In the genomic region with DNA sequence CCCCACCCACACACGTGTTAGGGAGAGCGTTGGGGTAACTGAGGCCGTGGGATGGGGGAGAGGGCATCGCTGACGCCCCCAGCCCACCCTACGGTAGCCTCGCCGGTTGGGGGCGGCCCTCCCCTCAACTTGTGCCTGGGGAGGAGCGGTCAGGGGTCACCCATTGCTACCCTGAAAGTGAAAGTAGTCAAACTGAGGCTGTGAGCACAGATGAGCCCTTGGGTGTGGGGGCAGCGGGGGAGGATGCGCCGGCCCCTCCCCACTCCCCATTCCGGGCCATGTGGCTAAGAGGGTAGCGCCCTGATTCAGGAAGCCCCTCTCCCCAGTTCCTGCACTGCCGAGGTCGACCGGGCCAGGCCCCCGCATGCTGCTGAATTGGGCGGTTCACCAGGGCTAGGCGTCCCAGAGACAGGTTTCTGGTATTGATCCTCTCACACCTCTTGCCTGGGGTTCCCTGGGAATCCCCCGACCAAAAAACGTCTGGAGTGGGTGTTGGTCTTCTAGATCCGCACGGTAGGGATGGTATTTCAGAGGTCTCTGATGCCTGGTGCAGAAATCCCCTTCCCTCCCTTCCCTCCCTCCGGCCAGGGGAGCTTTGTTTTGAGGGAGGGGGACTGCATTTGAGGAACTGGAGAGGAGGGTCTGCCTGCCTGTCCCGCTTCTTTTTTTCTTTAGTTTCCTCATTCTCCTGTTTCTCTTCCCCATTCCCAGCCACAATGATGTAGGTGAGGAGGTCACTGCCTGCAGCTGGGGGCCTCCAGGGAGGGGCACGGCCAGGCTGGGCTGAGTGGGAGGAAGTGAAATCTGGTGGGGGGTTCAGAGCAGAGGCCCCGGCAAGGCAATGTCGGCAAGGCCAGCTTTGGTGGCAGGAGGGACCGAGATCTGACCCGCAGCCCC, we compare ENCODE assay signal across 1 cellular context.
A peak's percentile ranks its signal among the peaks of the same experiment; 100 is the strongest.
TF ChIP-seq lines count a peak whose summit lies in the region.

No MANE protein-coding gene starts in this region.

TF ChIP-seq in HepG2, 621 proteins besides CTCF, POLR2A, EP300 and RAD21 (continued from another document):
- TF ChIP-seq ZNF430 (CRISPR knock-in tag; IDR thresholded peaks at IDR 0.05) (0 out of 2 replicates have a peak, but pooled peaks have one; percentile 53), NFKB2 (CRISPR knock-in tag; IDR thresholded peaks at IDR 0.05; ENCODE audit: borderline replicate concordance) (0 out of 2 replicates have a peak, but pooled peaks have one; percentile 39), ZNF550 (CRISPR knock-in tag; IDR thresholded peaks at IDR 0.05; ENCODE audit: borderline replicate concordance) (no peak), ZNF451 (CRISPR knock-in tag; IDR thresholded peaks at IDR 0.05) (no peak), ZNF644 (CRISPR knock-in tag; IDR thresholded peaks at IDR 0.05; ENCODE audit: low read depth) (no peak), ARNT (IDR thresholded peaks at IDR 0.05) (no peak), PRMT3 (CRISPR knock-in tag; IDR thresholded peaks at IDR 0.05; ENCODE audit: borderline replicate concordance, low read depth) (no peak)
- TF ChIP-seq, protein P1, sequence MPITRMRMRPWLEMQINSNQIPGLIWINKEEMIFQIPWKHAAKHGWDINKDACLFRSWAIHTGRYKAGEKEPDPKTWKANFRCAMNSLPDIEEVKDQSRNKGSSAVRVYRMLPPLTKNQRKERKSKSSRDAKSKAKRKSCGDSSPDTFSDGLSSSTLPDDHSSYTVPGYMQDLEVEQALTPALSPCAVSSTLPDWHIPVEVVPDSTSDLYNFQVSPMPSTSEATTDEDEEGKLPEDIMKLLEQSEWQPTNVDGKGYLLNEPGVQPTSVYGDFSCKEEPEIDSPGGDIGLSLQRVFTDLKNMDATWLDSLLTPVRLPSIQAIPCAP (CRISPR knock-in tag; IDR thresholded peaks at IDR 0.05; ENCODE audit: low read depth): no peak
TF ChIP-seq in HepG2: peak in this region for 20.
